In the genomic region with DNA sequence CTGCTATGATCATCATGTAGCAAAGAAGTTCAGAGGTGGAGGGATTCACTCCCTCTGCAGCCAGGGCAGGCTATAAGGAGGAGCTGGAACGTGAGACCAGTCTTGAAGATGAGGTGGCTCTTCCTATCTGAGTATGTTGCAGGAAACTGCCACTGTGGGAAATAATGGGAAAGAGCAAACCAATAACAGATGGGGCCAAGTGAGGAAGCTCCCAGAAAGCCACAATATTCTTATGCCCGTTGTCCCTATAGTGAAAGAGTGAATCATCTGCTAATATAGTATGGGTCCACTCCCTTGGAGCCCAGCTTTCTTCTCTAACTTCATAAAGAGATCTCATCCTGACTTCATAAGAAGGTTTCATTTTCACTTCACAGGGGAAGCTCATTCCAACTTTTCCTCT, we compare ENCODE assay signal across 24 cellular contexts.
DNase-seq lines count a peak whose midpoint lies in the region; ATAC-seq and TF ChIP-seq lines count a peak whose summit lies in the region.
"Had no signal": no experiment of that assay in that cellular context is flagged by ENCODE, and none has a peak within 500 bp of the region (broad histone marks: within the 10 kb centered on the region; RNA-seq: fewer than 3 reads in every experiment).

No MANE protein-coding gene starts in this region.

- DNase-seq in CD14-positive monocyte (ENCODE audit: low spot score) (no peak), GM23248 (peak; percentile 79), NCI-H1694 (lab: John Stamatoyannopoulos, UW) (no peak), PC-3 (no peak), hypothalamus (lab: John Stamatoyannopoulos, UW) (no peak)
- DNase-seq in stimulated activated CD8-positive, alpha-beta memory T cell treated with anti-CD3 and anti-CD28 coated beads, Interleukin-4, amount 100 ng/mL, for 48 hours, result no peak
- DNase-seq: Calu3; CD8-positive, alpha-beta memory T cell; DMS153; GF-D8; H9; KBM-7; NCI-H1105; NCI-H146; NCI-H2029 treated with DMSO at 0.1 percent for 48 hours; NCI-H226; NCI-H510A treated with DMSO at 0.1 percent for 48 hours; NCI-H748 treated with DMSO at 0.1 percent for 48 hours; T-helper 1 cell had no signal

- H3K27me3 ChIP-seq in GM23248 (replicated peaks; ENCODE audit: insufficient read depth) (no peaks in the 10 kb centered on the region), PC-3 (ENCODE audit: low read length) (no peaks in the 10 kb centered on the region)
- H3K27me3 ChIP-seq: BLaER1 treated with 17β-estradiol and CSF1 and Interleukin-3, amounts not matched to agents 10 nM and 100 nM had no signal

- H4K20me1 ChIP-seq in GM23248 (ENCODE audit: insufficient read depth), result no peaks in the 10 kb centered on the region
- no peaks in the 10 kb centered on the region for H4K20me1 ChIP-seq in PC-3 (ENCODE audit: low read length)
- H4K20me1 ChIP-seq: BLaER1 treated with 17β-estradiol and CSF1 and Interleukin-3, amounts not matched to agents 10 nM and 100 nM had no signal

- no TSS peak for BruUV-seq in PC-3 (replicated peaks; lab: Mats Ljungman, UMichigan)

- H3K36me3 ChIP-seq in GM23248 (ENCODE audit: low read depth) (no peaks in the 10 kb centered on the region), PC-3 (ENCODE audit: low read depth, low read length) (no peaks in the 10 kb centered on the region)
- H3K36me3 ChIP-seq: BLaER1 treated with 17β-estradiol and CSF1 and Interleukin-3, amounts not matched to agents 10 nM and 100 nM had no signal

- POLR2A ChIA-PET in PC-3 (lab: Charles Lee; ENCODE audit: unreplicated experiment), result no interaction called here

- H3K4me3 ChIP-seq in GM23248, result peak overlapping the region; percentile 62
- no peak overlapping the region for H3K4me3 ChIP-seq in PC-3 (ENCODE audit: low read length)
- H3K4me3 ChIP-seq: A549; BLaER1 treated with 17β-estradiol and CSF1 and Interleukin-3, amounts not matched to agents 10 nM and 100 nM had no signal

- H3K9me2 ChIP-seq in GM23248 (ENCODE audit: insufficient read depth) (no peaks in the 10 kb centered on the region), PC-3 (replicated peaks; ENCODE audit: low read length) (no peaks in the 10 kb centered on the region)

- H3K79me2 ChIP-seq in GM23248 (ENCODE audit: insufficient read depth) (no peaks in the 10 kb centered on the region), PC-3 (ENCODE audit: low read length) (no peaks in the 10 kb centered on the region)

- H3K27me3 Mint-ChIP-seq in CD14-positive monocyte (ENCODE audit: low read depth in 3 of 3), result peaks cover 0 to 4% (median 1%) of the 10 kb centered on the region in 3 donors

- H3K36me3 Mint-ChIP-seq in CD14-positive monocyte, result peaks cover 0 to 3% of the 10 kb centered on the region in 2 donors
- H3K36me3 Mint-ChIP-seq: CD8-positive, alpha-beta memory T cell had no signal

- H3F3A ChIP-seq in GM23248 (ENCODE audit: insufficient read depth), result peaks cover 14% of the 10 kb centered on the region; the same call in 1 of the 2 replicates
- no peaks in the 10 kb centered on the region for H3F3A ChIP-seq in PC-3 (ENCODE audit: low read length, unreplicated experiment)

- H3K4me3 Mint-ChIP-seq in CD14-positive monocyte, result peak overlapping the region; percentile 48 to 69
- H3K4me3 Mint-ChIP-seq: CD8-positive, alpha-beta memory T cell; H9 had no signal

- in situ Hi-C loops in GM23248 (cut with MboI), result no loop called here

- peaks cover 0 to 2% (median 0%) of the 10 kb centered on the region in 7 donors for H3K9me3 Mint-ChIP-seq in CD14-positive monocyte

- CTCF ChIA-PET in PC-3 (lab: Charles Lee), result no interaction called here

- WGBS in GM23248 (ENCODE audit: low coverage in 1 of 2, low lambda C conversion rate in 2 of 2, missing lambda C conversion rate in 2 of 2), 2 experiments, result 7 to 11% methylated on average over 2 of the region's 2 CpGs

- H3K4me2 ChIP-seq in GM23248 (ENCODE audit: unreplicated experiment), result peak overlapping the region; percentile 51
- no peak overlapping the region for H3K4me2 ChIP-seq in PC-3 (ENCODE audit: low read length)
- H3K4me2 ChIP-seq: A549 had no signal

- H3K27ac Mint-ChIP-seq in CD14-positive monocyte, result no peak overlapping the region
- H3K27ac Mint-ChIP-seq: CD8-positive, alpha-beta memory T cell; H9 had no signal

- H3K4me1 Mint-ChIP-seq in CD14-positive monocyte, result peaks cover 29% of the 10 kb centered on the region

- H3K9me3 ChIP-seq in GM23248 (ENCODE audit: low read depth), result no peaks in the 10 kb centered on the region
- no peaks in the 10 kb centered on the region for H3K9me3 ChIP-seq in PC-3 (ENCODE audit: low read length)
- H3K9me3 ChIP-seq: A549 had no signal

- peak overlapping the region; percentile 50 for H3K27ac ChIP-seq in GM23248
- no peak overlapping the region for H3K27ac ChIP-seq in PC-3 (ENCODE audit: low read length)
- H3K27ac ChIP-seq: A549; BLaER1 treated with 17β-estradiol and CSF1 and Interleukin-3, amounts not matched to agents 10 nM and 100 nM had no signal

- no peak for TF ChIP-seq CTCF in CD14-positive monocyte (IDR thresholded peaks at IDR 0.05)
- TF ChIP-seq CTCF in PC-3 (conservative IDR thresholded peaks at IDR 0.05; ENCODE audit: low read depth, low read length), result no peak

- peak overlapping the region; percentile 26; the same call in 1 of the 2 replicates for H3K9ac ChIP-seq in GM23248
- H3K9ac ChIP-seq in PC-3 (ENCODE audit: low read length), result no peak overlapping the region
- H3K9ac ChIP-seq: BLaER1 treated with 17β-estradiol and CSF1 and Interleukin-3, amounts not matched to agents 10 nM and 100 nM had no signal

- ATAC-seq in SK-N-SH treated with all-trans-retinoic acid at 6 μM for 48 hours, result peak; percentile 36; the same call in 2 of the 3 replicates
- no peak for ATAC-seq in PC-3
- ATAC-seq: A549, HepG2, Panc1 had no signal

- intact Hi-C loops in CD14-positive monocyte (cut with micrococcal nuclease), result no loop called here
- intact Hi-C loops in PC-3 (cut with micrococcal nuclease), result no loop called here

- H3K4me1 ChIP-seq in GM23248 (ENCODE audit: insufficient read depth), result peaks cover 21% of the 10 kb centered on the region
- H3K4me1 ChIP-seq in PC-3 (ENCODE audit: insufficient read depth, low read length), result no peaks in the 10 kb centered on the region
- H3K4me1 ChIP-seq: A549 had no signal

- H2AFZ ChIP-seq in GM23248, result peak overlapping the region; percentile 67
- no peak overlapping the region for H2AFZ ChIP-seq in PC-3 (ENCODE audit: low read length)

TF ChIP-seq in SK-N-SH treated with all-trans-retinoic acid at 6 μM for 48 hours, 23 proteins besides CTCF, POLR2A, EP300 and RAD21 (continues in another document):
- TF ChIP-seq BACH2 (CRISPR knock-in tag; IDR thresholded peaks at IDR 0.05; ENCODE audit: borderline replicate concordance) (no peak), ZNF8 (CRISPR knock-in tag; IDR thresholded peaks at IDR 0.05) (no peak), TCF4 (CRISPR knock-in tag; IDR thresholded peaks at IDR 0.05; ENCODE audit: borderline replicate concordance) (no peak), RARB (CRISPR knock-in tag; IDR thresholded peaks at IDR 0.05) (no peak), OSR1 (CRISPR knock-in tag; IDR thresholded peaks at IDR 0.05) (no peak), SNAI2 (CRISPR knock-in tag; IDR thresholded peaks at IDR 0.05) (no peak), PPARA (CRISPR knock-in tag; IDR thresholded peaks at IDR 0.05; ENCODE audit: borderline replicate concordance) (no peak), ESRRG (CRISPR knock-in tag; IDR thresholded peaks at IDR 0.05) (no peak), ZNF70 (CRISPR knock-in tag; IDR thresholded peaks at IDR 0.05) (no peak), ZC3H10 (CRISPR knock-in tag; IDR thresholded peaks at IDR 0.05) (no peak)
- TF ChIP-seq, protein P1, sequence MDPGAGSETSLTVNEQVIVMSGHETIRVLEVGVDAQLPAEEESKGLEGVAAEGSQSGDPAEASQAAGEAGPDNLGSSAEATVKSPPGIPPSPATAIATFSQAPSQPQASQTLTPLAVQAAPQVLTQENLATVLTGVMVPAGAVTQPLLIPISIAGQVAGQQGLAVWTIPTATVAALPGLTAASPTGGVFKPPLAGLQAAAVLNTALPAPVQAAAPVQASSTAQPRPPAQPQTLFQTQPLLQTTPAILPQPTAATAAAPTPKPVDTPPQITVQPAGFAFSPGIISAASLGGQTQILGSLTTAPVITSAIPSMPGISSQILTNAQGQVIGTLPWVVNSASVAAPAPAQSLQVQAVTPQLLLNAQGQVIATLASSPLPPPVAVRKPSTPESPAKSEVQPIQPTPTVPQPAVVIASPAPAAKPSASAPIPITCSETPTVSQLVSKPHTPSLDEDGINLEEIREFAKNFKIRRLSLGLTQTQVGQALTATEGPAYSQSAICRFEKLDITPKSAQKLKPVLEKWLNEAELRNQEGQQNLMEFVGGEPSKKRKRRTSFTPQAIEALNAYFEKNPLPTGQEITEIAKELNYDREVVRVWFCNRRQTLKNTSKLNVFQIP (CRISPR knock-in tag; IDR thresholded peaks at IDR 0.05; ENCODE audit: borderline replicate concordance, low read depth), result no peak
- TF ChIP-seq, protein P2, sequence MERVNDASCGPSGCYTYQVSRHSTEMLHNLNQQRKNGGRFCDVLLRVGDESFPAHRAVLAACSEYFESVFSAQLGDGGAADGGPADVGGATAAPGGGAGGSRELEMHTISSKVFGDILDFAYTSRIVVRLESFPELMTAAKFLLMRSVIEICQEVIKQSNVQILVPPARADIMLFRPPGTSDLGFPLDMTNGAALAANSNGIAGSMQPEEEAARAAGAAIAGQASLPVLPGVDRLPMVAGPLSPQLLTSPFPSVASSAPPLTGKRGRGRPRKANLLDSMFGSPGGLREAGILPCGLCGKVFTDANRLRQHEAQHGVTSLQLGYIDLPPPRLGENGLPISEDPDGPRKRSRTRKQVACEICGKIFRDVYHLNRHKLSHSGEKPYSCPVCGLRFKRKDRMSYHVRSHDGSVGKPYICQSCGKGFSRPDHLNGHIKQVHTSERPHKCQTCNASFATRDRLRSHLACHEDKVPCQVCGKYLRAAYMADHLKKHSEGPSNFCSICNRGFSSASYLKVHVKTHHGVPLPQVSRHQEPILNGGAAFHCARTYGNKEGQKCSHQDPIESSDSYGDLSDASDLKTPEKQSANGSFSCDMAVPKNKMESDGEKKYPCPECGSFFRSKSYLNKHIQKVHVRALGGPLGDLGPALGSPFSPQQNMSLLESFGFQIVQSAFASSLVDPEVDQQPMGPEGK (CRISPR knock-in tag; IDR thresholded peaks at IDR 0.05; ENCODE audit: borderline replicate concordance), result no peak
